In genomic region chr2:65177754-65178442, GRCh38 we compare ENCODE assay signal across 1 cellular context.
TF ChIP-seq lines count a peak whose summit lies in the region.

No MANE protein-coding gene starts in this region.

TF ChIP-seq in K562, 482 proteins besides CTCF, POLR2A, EP300 and RAD21:
- no peak for TF ChIP-seq ZNF445 (CRISPR knock-in tag; IDR thresholded peaks at IDR 0.05; ENCODE audit: low read depth)
- no peak for TF ChIP-seq MNT (conservative IDR thresholded peaks at IDR 0.05)
- no peak for TF ChIP-seq ATF1 (CRISPR knock-in tag; IDR thresholded peaks at IDR 0.05)
- no peak for TF ChIP-seq ATF1 (tag; IDR thresholded peaks at IDR 0.05)
